In the genomic region with DNA sequence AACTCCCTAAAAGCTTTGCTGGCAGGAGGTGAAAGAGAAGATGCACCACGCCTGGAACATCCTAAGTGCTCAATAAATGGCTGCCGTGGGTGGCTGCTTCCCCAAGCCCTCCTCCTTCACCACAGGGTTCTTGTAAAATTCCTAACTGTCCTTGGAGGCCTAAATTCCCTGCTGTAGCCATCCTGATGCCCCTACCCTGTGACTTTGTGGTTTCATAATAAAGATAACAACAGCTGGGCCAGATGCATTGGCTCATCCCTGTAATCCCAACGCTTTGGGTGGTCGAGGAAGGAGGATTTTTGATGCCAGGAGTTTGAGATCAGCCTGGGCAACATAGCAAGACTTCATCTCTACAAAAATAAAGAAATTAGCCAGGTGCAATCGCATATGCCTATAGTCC, we compare ENCODE assay signal across 35 cellular contexts.
"Had no signal": no experiment of that assay in that cellular context is flagged by ENCODE, and none has a peak within 500 bp of the region (broad histone marks: within the 10 kb centered on the region; RNA-seq: fewer than 3 reads in every experiment).

No MANE protein-coding gene starts in this region.

- H3K4me3 ChIP-seq: MG63 had no signal

- H3K27me3 ChIP-seq: MG63 had no signal

- H3K9me3 ChIP-seq: MG63 had no signal

- H3K4me2 ChIP-seq: KMS-11 had no signal

- H3K36me3 ChIP-seq: MG63 had no signal

- H3K9ac ChIP-seq: KMS-11 had no signal

- DNase-seq: Karpas-422, Kasumi-1, KBM-7, KG1, MG63, MM.1S, MV-4-11, NCI-H1048, NCI-H1092, NCI-H1092 treated with DMSO at 0.1 percent for 48 hours, NCI-H1105, NCI-H1105 treated with DMSO at 0.1 percent for 48 hours, NCI-H1417, NCI-H1417 treated with DMSO at 0.1 percent for 48 hours, NCI-H1436, NCI-H1436 treated with DMSO at 0.1 percent for 48 hours, NCI-H146, NCI-H1694, NCI-H187, NCI-H187 treated with DMSO at 0.1 percent for 48 hours, NCI-H1930, NCI-H2029, NCI-H2081, NCI-H2081 treated with DMSO at 0.1 percent for 48 hours, NCI-H2107, NCI-H2171, NCI-H2171 treated with DMSO at 0.1 percent for 48 hours, NCI-H2227 treated with DMSO at 0.1 percent for 48 hours, NCI-H226, NCI-H345, NCI-H446, NCI-H446 treated with DMSO at 0.1 percent for 48 hours, NCI-H510A, NCI-H510A treated with DMSO at 0.1 percent for 48 hours had no signal

- H3K27ac ChIP-seq: KMS-11 had no signal
